In the genomic region with DNA sequence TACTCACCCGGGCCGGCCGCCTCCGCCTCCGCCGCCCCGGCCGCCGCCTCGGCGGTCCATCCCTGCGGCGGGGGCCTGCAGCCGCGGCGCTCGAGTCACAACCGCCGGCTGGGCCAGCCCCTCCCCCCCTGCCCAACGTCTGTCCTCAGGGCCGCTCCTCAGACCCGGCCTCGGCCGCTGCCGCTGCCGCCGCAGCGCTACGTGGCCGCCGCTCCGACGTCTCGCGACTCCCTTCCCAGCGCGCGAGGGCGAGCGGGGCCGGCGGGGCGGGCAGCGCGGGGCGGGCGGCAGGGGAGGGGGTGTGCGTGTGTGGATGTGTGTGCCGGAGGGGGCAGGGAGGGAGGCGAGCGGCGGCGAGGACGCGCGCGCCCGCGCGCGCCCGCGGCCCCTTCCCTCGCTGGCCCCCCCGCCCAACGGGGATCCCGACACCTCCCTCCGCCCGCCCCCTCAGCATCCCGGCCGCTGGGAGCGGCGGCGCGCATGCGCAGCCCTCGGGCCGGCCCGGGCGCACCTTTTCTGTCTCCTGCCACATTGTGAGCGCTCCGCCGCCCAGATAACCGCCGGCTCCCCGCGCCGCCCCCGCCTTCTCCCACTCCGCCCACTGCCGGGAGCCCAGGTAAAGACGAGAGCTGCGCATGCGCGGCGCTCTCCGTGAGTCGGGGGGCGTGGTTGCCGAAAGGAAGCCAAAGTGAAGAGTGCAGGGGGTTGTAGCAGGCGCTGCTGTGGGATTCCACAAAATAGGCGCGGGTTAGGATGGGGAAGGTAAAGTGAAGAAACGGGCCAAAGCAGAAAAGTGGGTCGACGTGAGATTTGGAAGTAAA, we compare ENCODE assay signal across 8 cellular contexts. TPM values are rescaled to one million over a fixed set of nuclear protein-coding genes. Genes with fewer than 3 reads are reported as not detected.
DNase-seq lines count a peak whose midpoint lies in the region; ATAC-seq and TF ChIP-seq lines count a peak whose summit lies in the region.

A gene (minus strand): TSS at position 349 of the 821 bp plus-strand sequence. CDS start 44,525 bp downstream, outside the sequence.

- H3K9me3 Mint-ChIP-seq in activated naive CD4-positive, alpha-beta T cell treated with anti-CD3 and anti-CD28 coated beads, Interleukin-2, amount 50 U/mL, for 24 hours: no peaks in the 10 kb centered on the region

- no peaks in the 10 kb centered on the region for H3K36me3 Mint-ChIP-seq in activated naive CD4-positive, alpha-beta T cell treated with anti-CD3 and anti-CD28 coated beads, Interleukin-2, amount 50 U/mL, for 24 hours

- H3K4me1 Mint-ChIP-seq in activated naive CD4-positive, alpha-beta T cell treated with anti-CD3 and anti-CD28 coated beads, Interleukin-2, amount 50 U/mL, for 24 hours: peaks cover 56% of the 10 kb centered on the region

- no peaks in the 10 kb centered on the region for H3K9me3 ChIP-seq in osteoblast (ENCODE audit: low read depth, low read length)

- TF ChIP-seq CTCF in HFF-Myc (IDR thresholded peaks at IDR 0.05; ENCODE audit: low read depth, low read length, missing control alignments): no peak
- no peak for TF ChIP-seq CTCF in osteoblast (IDR thresholded peaks at IDR 0.05; ENCODE audit: extremely low read depth, low read depth, low read length)

- peaks cover 44% of the 10 kb centered on the region for H3K79me2 ChIP-seq in osteoblast (ENCODE audit: insufficient read depth, low read length)

- H3K4me3 ChIP-seq in HFF-Myc (replicated peaks; ENCODE audit: low read depth, low read length) (peak within 1 kb of the TSS; percentile 84), osteoblast (ENCODE audit: insufficient read depth, low read length) (peak within 1 kb of the TSS; percentile 95)

- H3K27me3 ChIP-seq in osteoblast (ENCODE audit: insufficient read depth, low read length): no peaks in the 10 kb centered on the region

- DNase-seq in GM03348 (ENCODE audit: low spot score): peak; percentile 99
- no peak for DNase-seq in HFF-Myc (ENCODE audit: extremely low read depth, low read depth)
- peak; percentile 93 for DNase-seq in NCI-H1048 (lab: John Stamatoyannopoulos, UW)
- DNase-seq in glomerular endothelial cell (ENCODE audit: extremely low read depth, low read depth, low spot score): no peak
- peak; percentile 99 for DNase-seq in osteoblast (ENCODE audit: insufficient read length, low spot score, missing footprints)

- no peaks in the 10 kb centered on the region for H3K36me3 ChIP-seq in osteoblast (ENCODE audit: insufficient read depth, low read length)

- peak within 1 kb of the TSS; percentile 91 for H2AFZ ChIP-seq in osteoblast (ENCODE audit: low read length)

- H4K20me1 ChIP-seq in osteoblast (ENCODE audit: insufficient read depth, low read length): peaks cover 39% of the 10 kb centered on the region

- peak; percentile 64 for ATAC-seq in SK-N-SH treated with all-trans-retinoic acid at 6 μM for 48 hours

- H3K4me1 ChIP-seq in osteoblast (ENCODE audit: insufficient read depth, low read length): peaks cover 34% of the 10 kb centered on the region

- peak within 1 kb of the TSS; percentile 53 for H3K27ac ChIP-seq in osteoblast (ENCODE audit: low read depth, low read length)
- H3K27ac ChIP-seq in temporal lobe (ENCODE audit: low read depth, low read length): peak within 1 kb of the TSS; percentile 96

- H3K4me3 Mint-ChIP-seq in activated naive CD4-positive, alpha-beta T cell treated with anti-CD3 and anti-CD28 coated beads, Interleukin-2, amount 50 U/mL, for 24 hours: peak within 1 kb of the TSS; percentile 93

- peak within 1 kb of the TSS; percentile 82 for H3K4me2 ChIP-seq in osteoblast (ENCODE audit: insufficient read depth, low read length)

- no peaks in the 10 kb centered on the region for H3K27me3 Mint-ChIP-seq in activated naive CD4-positive, alpha-beta T cell treated with anti-CD3 and anti-CD28 coated beads, Interleukin-2, amount 50 U/mL, for 24 hours

- H3K27ac Mint-ChIP-seq in activated naive CD4-positive, alpha-beta T cell treated with anti-CD3 and anti-CD28 coated beads, Interleukin-2, amount 50 U/mL, for 24 hours: peak within 1 kb of the TSS; percentile 86

TF ChIP-seq in SK-N-SH treated with all-trans-retinoic acid at 6 μM for 48 hours, 23 proteins besides CTCF, POLR2A, EP300 and RAD21:
- TF ChIP-seq RARB (CRISPR knock-in tag; IDR thresholded peaks at IDR 0.05) (no peak), ZNF8 (CRISPR knock-in tag; IDR thresholded peaks at IDR 0.05) (no peak), SNAI2 (CRISPR knock-in tag; IDR thresholded peaks at IDR 0.05) (no peak), ARNTL (CRISPR knock-in tag; IDR thresholded peaks at IDR 0.05; ENCODE audit: borderline replicate concordance, low read depth) (no peak), PPARA (CRISPR knock-in tag; IDR thresholded peaks at IDR 0.05; ENCODE audit: borderline replicate concordance) (no peak), ISL1 (CRISPR knock-in tag; IDR thresholded peaks at IDR 0.05) (no peak), OSR1 (CRISPR knock-in tag; IDR thresholded peaks at IDR 0.05) (no peak), ZNF70 (CRISPR knock-in tag; IDR thresholded peaks at IDR 0.05) (no peak), ZFP3 (CRISPR knock-in tag; IDR thresholded peaks at IDR 0.05) (no peak), TCF4 (CRISPR knock-in tag; IDR thresholded peaks at IDR 0.05; ENCODE audit: borderline replicate concordance) (no peak), TOX (CRISPR knock-in tag; IDR thresholded peaks at IDR 0.05; ENCODE audit: borderline replicate concordance) (no peak), ESRRG (CRISPR knock-in tag; IDR thresholded peaks at IDR 0.05) (no peak)
- TF ChIP-seq, protein P1, sequence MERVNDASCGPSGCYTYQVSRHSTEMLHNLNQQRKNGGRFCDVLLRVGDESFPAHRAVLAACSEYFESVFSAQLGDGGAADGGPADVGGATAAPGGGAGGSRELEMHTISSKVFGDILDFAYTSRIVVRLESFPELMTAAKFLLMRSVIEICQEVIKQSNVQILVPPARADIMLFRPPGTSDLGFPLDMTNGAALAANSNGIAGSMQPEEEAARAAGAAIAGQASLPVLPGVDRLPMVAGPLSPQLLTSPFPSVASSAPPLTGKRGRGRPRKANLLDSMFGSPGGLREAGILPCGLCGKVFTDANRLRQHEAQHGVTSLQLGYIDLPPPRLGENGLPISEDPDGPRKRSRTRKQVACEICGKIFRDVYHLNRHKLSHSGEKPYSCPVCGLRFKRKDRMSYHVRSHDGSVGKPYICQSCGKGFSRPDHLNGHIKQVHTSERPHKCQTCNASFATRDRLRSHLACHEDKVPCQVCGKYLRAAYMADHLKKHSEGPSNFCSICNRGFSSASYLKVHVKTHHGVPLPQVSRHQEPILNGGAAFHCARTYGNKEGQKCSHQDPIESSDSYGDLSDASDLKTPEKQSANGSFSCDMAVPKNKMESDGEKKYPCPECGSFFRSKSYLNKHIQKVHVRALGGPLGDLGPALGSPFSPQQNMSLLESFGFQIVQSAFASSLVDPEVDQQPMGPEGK (CRISPR knock-in tag; IDR thresholded peaks at IDR 0.05; ENCODE audit: borderline replicate concordance): no peak
TF ChIP-seq in SK-N-SH treated with all-trans-retinoic acid at 6 μM for 48 hours: peak in this region for 0.

RNA-seq across cellular contexts. Expression of the gene that starts here (rescaled TPM):
- total RNA-seq in glomerular endothelial cell: 13.0 and 23.0 TPM in 2 replicates
- total RNA-seq in osteoblast: 28.2 and 31.5 TPM in 2 replicates
- 31.5 TPM for total RNA-seq in temporal lobe

Comparison
In these comparisons a context has a peak if more than half of its experiments do, and no peak if none do; other contexts are left out.
1. DNase-seq: peak in GM03348 (single experiment), NCI-H1048 (single experiment) and osteoblast (single experiment); none in HFF-Myc (single experiment) and glomerular endothelial cell (single experiment).